Comparison of ENCODE assay signal across 18 cellular contexts in genomic region chr9:33210006-33210715, GRCh38. TPM values are rescaled to one million over a fixed set of nuclear protein-coding genes. Genes with fewer than 3 reads are reported as not detected.
DNase-seq lines count a peak whose midpoint lies in the region; ATAC-seq and TF ChIP-seq lines count a peak whose summit lies in the region.
"Had no signal": no experiment of that assay in that cellular context is flagged by ENCODE, and none has a peak within 500 bp of the region (broad histone marks: within the 10 kb centered on the region; RNA-seq: fewer than 3 reads in every experiment).

No MANE protein-coding gene starts in this region.

- peak; percentile 30 for ATAC-seq in activated CD4-positive, alpha-beta T cell treated with anti-CD3 and anti-CD28 coated beads for 36 hours
- ATAC-seq in PC-3 (no peak), left lobe of liver (peak; percentile 71), HG02610 (IDR thresholded peaks at IDR 0.05; ENCODE audit: unreplicated experiment) (no peak), HG02642 (IDR thresholded peaks at IDR 0.05; ENCODE audit: poor library complexity, unreplicated experiment) (no peak)
- ATAC-seq: CD8-positive, alpha-beta T cell had no signal

- H3K4me1 Mint-ChIP-seq in activated CD4-positive, alpha-beta T cell treated with anti-CD3 and anti-CD28 coated beads for 36 hours: peaks cover 2% of the 10 kb centered on the region

- no peaks in the 10 kb centered on the region for H3K79me2 ChIP-seq in PC-3 (ENCODE audit: low read length)

- no peaks in the 10 kb centered on the region for H3F3A ChIP-seq in PC-3 (ENCODE audit: low read length, unreplicated experiment)

- H3K27ac Mint-ChIP-seq in activated CD4-positive, alpha-beta T cell treated with anti-CD3 and anti-CD28 coated beads for 36 hours: no peak overlapping the region
- H3K27ac Mint-ChIP-seq: CD8-positive, alpha-beta T cell had no signal

- TF ChIP-seq EP300 in transverse colon (IDR thresholded peaks at IDR 0.05; ENCODE audit: low read depth): no peak

- no peaks in the 10 kb centered on the region for H3K27me3 ChIP-seq in PC-3 (ENCODE audit: low read length)
- H3K27me3 ChIP-seq in transverse colon: no peaks in the 10 kb centered on the region

- no peaks in the 10 kb centered on the region for H4K20me1 ChIP-seq in PC-3 (ENCODE audit: low read length)

- no peaks in the 10 kb centered on the region for H3K9me3 Mint-ChIP-seq in activated CD4-positive, alpha-beta T cell treated with anti-CD3 and anti-CD28 coated beads for 36 hours (ENCODE audit: low read depth)
- H3K9me3 Mint-ChIP-seq: CD8-positive, alpha-beta T cell had no signal

- H3K27ac ChIP-seq in PC-3 (ENCODE audit: low read length): no peak overlapping the region
- H3K27ac ChIP-seq in transverse colon: peak overlapping the region in 3 of 4 donors; percentile 20 to 55 (median 28)
- H3K27ac ChIP-seq: KMS-11 had no signal

- H3K36me3 ChIP-seq in PC-3 (ENCODE audit: low read depth, low read length): no peaks in the 10 kb centered on the region
- H3K36me3 ChIP-seq in transverse colon: no peaks in the 10 kb centered on the region

- CTCF ChIA-PET in activated CD4-positive, alpha-beta T cell treated with anti-CD3 and anti-CD28 coated beads for 36 hours (lab: Charles Lee): no interaction called here
- CTCF ChIA-PET in PC-3 (lab: Charles Lee): no interaction called here

- no peaks in the 10 kb centered on the region for H3K36me3 Mint-ChIP-seq in activated CD4-positive, alpha-beta T cell treated with anti-CD3 and anti-CD28 coated beads for 36 hours (ENCODE audit: low read depth)
- H3K36me3 Mint-ChIP-seq: CD8-positive, alpha-beta T cell had no signal

- WGBS in transverse colon (ENCODE audit: low coverage in 1 of 2), 2 donors: 86 to 89% methylated on average over 4 of the region's 4 CpGs

- intact Hi-C loops in activated CD4-positive, alpha-beta T cell treated with anti-CD3 and anti-CD28 coated beads for 36 hours (cut with DNase I, micrococcal nuclease): no loop called here
- intact Hi-C loops in PC-3 (cut with micrococcal nuclease) (no loop called here), transverse colon (cut with DNase I; ENCODE audit: low total_unique reads) (no loop called here)

- in situ Hi-C loops in transverse colon (cut with MboI; ENCODE audit: low pct_ligation_motif_present in 1 of 4, low pct_unique_long_range_greater_than_20kb in 1 of 4, low sequenced_read_pairs in 3 of 4): no loop called here

- no peaks in the 10 kb centered on the region for H3K9me2 ChIP-seq in PC-3 (replicated peaks; ENCODE audit: low read length)

- peaks cover 11% of the 10 kb centered on the region for H3K4me1 ChIP-seq in PC-3 (ENCODE audit: insufficient read depth, low read length)
- peaks cover 8 to 26% (median 15%) of the 10 kb centered on the region in 4 donors for H3K4me1 ChIP-seq in transverse colon

- H3K4me2 ChIP-seq in PC-3 (ENCODE audit: low read length): no peak overlapping the region
- H3K4me2 ChIP-seq: KMS-11 had no signal

- H3K9me3 ChIP-seq in PC-3 (ENCODE audit: low read length) (no peaks in the 10 kb centered on the region), transverse colon (no peaks in the 10 kb centered on the region)

- H3K27me3 Mint-ChIP-seq in activated CD4-positive, alpha-beta T cell treated with anti-CD3 and anti-CD28 coated beads for 36 hours: no peaks in the 10 kb centered on the region

- H3K4me3 ChIP-seq in PC-3 (ENCODE audit: low read length): no peak overlapping the region
- no peak overlapping the region for H3K4me3 ChIP-seq in transverse colon

- H3K4me3 Mint-ChIP-seq in activated CD4-positive, alpha-beta T cell treated with anti-CD3 and anti-CD28 coated beads for 36 hours: no peak overlapping the region
- H3K4me3 Mint-ChIP-seq: CD8-positive, alpha-beta T cell had no signal

- TF ChIP-seq CTCF in PC-3 (conservative IDR thresholded peaks at IDR 0.05; ENCODE audit: low read depth, low read length) (no peak), transverse colon (IDR thresholded peaks at IDR 0.05) (no peak)

- TF ChIP-seq POLR2A in transverse colon (IDR thresholded peaks at IDR 0.05): no peak

- POLR2A ChIA-PET in activated CD4-positive, alpha-beta T cell treated with anti-CD3 and anti-CD28 coated beads for 36 hours (lab: Charles Lee): no interaction called here
- POLR2A ChIA-PET in PC-3 (lab: Charles Lee; ENCODE audit: unreplicated experiment): no interaction called here

- no peak for DNase-seq in activated CD4-positive, alpha-beta T cell treated with anti-CD3 and anti-CD28 coated beads for 36 hours
- DNase-seq in activated CD4-positive, alpha-beta T cell treated with anti-CD3 and anti-CD28 coated beads, Interleukin-2, amount 50 U/mL, for 48 hours: no peak
- DNase-seq in PC-3 (peak; percentile 17), left lobe of liver (ENCODE audit: low spot score) (no peak), transverse colon (no peak), NCI-H187 (lab: John Stamatoyannopoulos, UW) (no peak)
- DNase-seq: CD8-positive, alpha-beta T cell; DMS79; GOT3; NCI-H187 treated with DMSO at 0.1 percent for 48 hours; NCI-H345 had no signal

- BruUV-seq in PC-3 (replicated peaks; lab: Mats Ljungman, UMichigan): no TSS peak

- H2AFZ ChIP-seq in PC-3 (ENCODE audit: low read length): no peak overlapping the region

- no peak overlapping the region for H3K9ac ChIP-seq in PC-3 (ENCODE audit: low read length)
- H3K9ac ChIP-seq: KMS-11 had no signal

RNA-seq across cellular contexts. Expression of gene SPINK4, which starts 29.8 kb away (rescaled TPM):
- total RNA-seq in activated CD4-positive, alpha-beta T cell treated with anti-CD3 and anti-CD28 coated beads for 36 hours: not detected
- total RNA-seq in PC-3 (2014; rRNA removed): not detected in 2 replicates
- total RNA-seq in left lobe of liver: not detected
- 10 to 100 TPM in 1 of 4 donors, 1 to 10 TPM in 1, not detected in 2; 6.6 to 77.8 TPM for total RNA-seq in transverse colon
- total RNA-seq: A172; CD8-positive, alpha-beta T cell; G401; MCF 10A; SK-MEL-5 had no signal

RNA-seq across cellular contexts. Expression of gene B4GALT1, which starts 43.0 kb away (rescaled TPM):
- total RNA-seq in activated CD4-positive, alpha-beta T cell treated with anti-CD3 and anti-CD28 coated beads for 36 hours: 10 to 100 TPM; 44.5 to 47.1 TPM
- 14.8 and 23.1 TPM in 2 replicates for total RNA-seq in PC-3 (2014; rRNA removed)
- 48.2 TPM for total RNA-seq in left lobe of liver
- total RNA-seq in transverse colon: 100 to 1,000 TPM in 2 of 4 donors, 10 to 100 TPM in 2; 23.7 to 126 (median 93.7) TPM

RNA-seq across cellular contexts. Expression of gene BAG1, which starts 54.3 kb away (rescaled TPM):
- 10 to 100 TPM; 47.9 to 65.8 TPM for total RNA-seq in activated CD4-positive, alpha-beta T cell treated with anti-CD3 and anti-CD28 coated beads for 36 hours
- total RNA-seq in PC-3 (2014; rRNA removed): 103 and 132 TPM in 2 replicates
- 51.0 TPM for total RNA-seq in left lobe of liver
- total RNA-seq in transverse colon: 100 to 1,000 TPM in 3 of 4 donors, 10 to 100 TPM in 1; 73.2 to 185 (median 131) TPM

RNA-seq across cellular contexts. Expression of gene CHMP5, which starts 54.7 kb away (rescaled TPM):
- total RNA-seq in activated CD4-positive, alpha-beta T cell treated with anti-CD3 and anti-CD28 coated beads for 36 hours: 100 to 1,000 TPM; 102 to 106 TPM
- total RNA-seq in PC-3 (2014; rRNA removed) (64.2 and 65.0 TPM in 2 replicates), left lobe of liver (20.0 TPM), transverse colon (100 to 1,000 TPM in 1 of 4 donors, 10 to 100 TPM in 3; 23.3 to 100 (median 56.5) TPM)

Comparison
In these comparisons a context has a peak if more than half of its experiments do, and no peak if none do; other contexts are left out.
1. ATAC-seq: peak in activated CD4-positive, alpha-beta T cell treated with anti-CD3 and anti-CD28 coated beads for 36 hours (single experiment) and left lobe of liver (single experiment); none in PC-3 (single experiment), HG02610 (single experiment) and HG02642 (single experiment).